In the genomic region with DNA sequence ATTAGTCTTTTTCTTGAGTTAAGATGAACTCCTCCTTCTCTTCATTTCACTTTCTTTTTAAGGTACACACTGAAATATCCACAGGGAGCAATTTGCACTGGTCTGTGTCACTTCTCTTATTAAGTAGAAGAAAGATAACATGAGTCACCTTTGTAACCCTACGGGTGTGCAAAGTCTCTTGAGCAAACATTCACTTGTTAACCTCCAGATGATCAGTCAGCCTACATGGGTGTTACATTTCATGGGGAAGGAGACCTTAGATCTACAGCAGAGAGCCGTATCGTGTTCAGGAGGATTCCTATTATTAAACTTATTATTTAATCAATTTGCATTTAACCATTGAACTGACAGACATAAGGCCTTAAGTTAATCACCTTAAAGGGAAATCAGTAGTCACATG, we compare ENCODE assay signal across 14 cellular contexts. TPM values are rescaled to one million over a fixed set of nuclear protein-coding genes. Genes with fewer than 3 reads are reported as not detected.
DNase-seq lines count a peak whose midpoint lies in the region; ATAC-seq, FAIRE-seq and TF ChIP-seq lines count a peak whose summit lies in the region.
"Had no signal": no experiment of that assay in that cellular context is flagged by ENCODE, and none has a peak within 500 bp of the region (broad histone marks: within the 10 kb centered on the region; RNA-seq: fewer than 3 reads in every experiment).

No MANE protein-coding gene starts in this region.

- peak; percentile 64 for FAIRE-seq in small intestine (lab: Jason Lieb, UNC)

- H3K9me3 Mint-ChIP-seq in activated CD4-positive, alpha-beta T cell treated with anti-CD3 and anti-CD28 coated beads for 36 hours (ENCODE audit: low read depth), result no peaks in the 10 kb centered on the region
- peaks cover 2% of the 10 kb centered on the region for H3K9me3 Mint-ChIP-seq in glutamatergic neuron (ENCODE audit: unreplicated experiment)

- H3F3A ChIP-seq in PC-9 (ENCODE audit: insufficient read depth, low read depth), result peaks cover 16% of the 10 kb centered on the region

- H3K27ac Mint-ChIP-seq in activated CD4-positive, alpha-beta T cell treated with anti-CD3 and anti-CD28 coated beads for 36 hours, result peak overlapping the region; percentile 20
- no peak overlapping the region for H3K27ac Mint-ChIP-seq in glutamatergic neuron (ENCODE audit: unreplicated experiment)

- DNase-seq in activated CD4-positive, alpha-beta T cell treated with anti-CD3 and anti-CD28 coated beads for 36 hours, result no peak
- DNase-seq in activated CD4-positive, alpha-beta T cell treated with anti-CD3 and anti-CD28 coated beads for 4 hours, result no peak
- DNase-seq in PC-9 (peak in 1 of 2 experiments; percentile 66), glomerular visceral epithelial cell (ENCODE audit: extremely low spot score) (peak; percentile 16), small intestine (peak; percentile 94), NCI-H1048 (lab: John Stamatoyannopoulos, UW) (no peak), glutamatergic neuron (no peak), DMS 273 (lab: John Stamatoyannopoulos, UW; ENCODE audit: unreplicated experiment) (no peak)
- DNase-seq: central memory CD4-positive, alpha-beta T cell; EL; islet precursor cell; NCI-H1436; stimulated activated CD4-positive, alpha-beta T cell treated with anti-CD3 and anti-CD28 coated beads, Interleukin-4, amount 100 ng/mL, for 1 hour had no signal

- H3K27ac ChIP-seq in PC-9 (peak overlapping the region; percentile 24; the same call in 1 of the 2 replicates), small intestine (ENCODE audit: low read depth in 1 of 2, low read length in 1 of 2) (peak overlapping the region in 1 of 2 donors; percentile 84)
- H3K27ac ChIP-seq: HL-60 had no signal

- H3K36me3 ChIP-seq in PC-9 (ENCODE audit: low read depth) (peaks cover 61% of the 10 kb centered on the region), small intestine (ENCODE audit: control insufficient read depth in 2 of 2, insufficient read depth in 2 of 2, low read length in 2 of 2) (peaks cover 0 to 19% of the 10 kb centered on the region in 2 donors)

- H3K27me3 Mint-ChIP-seq in activated CD4-positive, alpha-beta T cell treated with anti-CD3 and anti-CD28 coated beads for 36 hours, result no peaks in the 10 kb centered on the region
- no peaks in the 10 kb centered on the region for H3K27me3 Mint-ChIP-seq in glutamatergic neuron (ENCODE audit: unreplicated experiment)

- TF ChIP-seq CTCF in PC-9 (conservative IDR thresholded peaks at IDR 0.05) (no peak), glutamatergic neuron (IDR thresholded peaks at IDR 0.05; ENCODE audit: partially characterized antibody, unreplicated experiment) (no peak)

- H3K4me2 ChIP-seq in PC-9, result peak overlapping the region; percentile 57

- ATAC-seq in activated CD4-positive, alpha-beta T cell treated with anti-CD3 and anti-CD28 coated beads for 36 hours, result no peak

- no peak overlapping the region for H3K4me3 Mint-ChIP-seq in activated CD4-positive, alpha-beta T cell treated with anti-CD3 and anti-CD28 coated beads for 36 hours
- no peak overlapping the region for H3K4me3 Mint-ChIP-seq in glutamatergic neuron (ENCODE audit: unreplicated experiment)

- H3K27me3 ChIP-seq in PC-9 (ENCODE audit: insufficient read depth, low read depth) (no peaks in the 10 kb centered on the region), small intestine (ENCODE audit: control insufficient read depth in 2 of 2, insufficient read depth in 2 of 2, low read length in 2 of 2) (no peaks in the 10 kb centered on the region)

- CTCF ChIA-PET in activated CD4-positive, alpha-beta T cell treated with anti-CD3 and anti-CD28 coated beads for 36 hours (lab: Charles Lee), result interaction anchor here (0.7 to 1.1 kb wide), 3 partner anchors 12 to 18 kb away, joined by 3 to 4 read pairs (median 3); no protein-coding TSS in a partner anchor
- CTCF ChIA-PET in PC-9 (lab: Charles Lee), result no interaction called here

- no peak overlapping the region for H2AFZ ChIP-seq in PC-9

- intact Hi-C loops in activated CD4-positive, alpha-beta T cell treated with anti-CD3 and anti-CD28 coated beads for 36 hours (cut with DNase I, micrococcal nuclease), result no loop called here
- intact Hi-C loops in PC-9 (cut with micrococcal nuclease; ENCODE audit: unreplicated experiment), result no loop called here

- peaks cover 87% of the 10 kb centered on the region for H3K79me2 ChIP-seq in PC-9 (ENCODE audit: low read depth)

- BruUV-seq in PC-9 (replicated peaks; lab: Mats Ljungman, UMichigan), result no TSS peak

- H3K4me1 ChIP-seq in PC-9 (replicated peaks; ENCODE audit: insufficient read depth), result peaks cover 60% of the 10 kb centered on the region
- peaks cover 3 to 13% of the 10 kb centered on the region in 2 donors for H3K4me1 ChIP-seq in small intestine (ENCODE audit: control insufficient read depth in 2 of 2, insufficient read depth in 1 of 2, low read depth in 1 of 2, low read length in 1 of 2)

- 14 to 55% (median 39%) methylated on average over 3 of the region's 3 CpGs for WGBS in small intestine, 3 donors

- POLR2A ChIA-PET in activated CD4-positive, alpha-beta T cell treated with anti-CD3 and anti-CD28 coated beads for 36 hours (lab: Charles Lee), result interaction anchor here (0.6 kb wide), 1 partner anchor 223 kb away, joined by 5 read pairs; no protein-coding TSS in a partner anchor
- POLR2A ChIA-PET in PC-9 (lab: Charles Lee; ENCODE audit: unreplicated experiment), result interaction anchor here (0.6 kb wide), 1 partner anchor 827 kb away, joined by 3 read pairs; no protein-coding TSS in a partner anchor

- H3K9me2 ChIP-seq in PC-9 (ENCODE audit: insufficient read depth), result no peaks in the 10 kb centered on the region

- peaks cover 71% of the 10 kb centered on the region for H3K36me3 Mint-ChIP-seq in activated CD4-positive, alpha-beta T cell treated with anti-CD3 and anti-CD28 coated beads for 36 hours (ENCODE audit: low read depth)
- no peaks in the 10 kb centered on the region for H3K36me3 Mint-ChIP-seq in glutamatergic neuron (ENCODE audit: unreplicated experiment)

- H4K20me1 ChIP-seq in PC-9 (ENCODE audit: insufficient read depth), result peaks cover 4% of the 10 kb centered on the region; the same call in 1 of the 2 replicates

- H3K9me3 ChIP-seq in PC-9 (ENCODE audit: insufficient read depth, low read depth) (no peaks in the 10 kb centered on the region), small intestine (ENCODE audit: control insufficient read depth, low read depth) (no peaks in the 10 kb centered on the region)

- H3K4me3 ChIP-seq in PC-9 (peak overlapping the region; percentile 9; the same call in 1 of the 2 replicates), small intestine (ENCODE audit: low read depth in 1 of 2, low read length in 2 of 2) (peak overlapping the region in 1 of 2 donors; percentile 24)

- H3K4me1 Mint-ChIP-seq in activated CD4-positive, alpha-beta T cell treated with anti-CD3 and anti-CD28 coated beads for 36 hours, result peaks cover 70% of the 10 kb centered on the region
- peaks cover 9% of the 10 kb centered on the region for H3K4me1 Mint-ChIP-seq in glutamatergic neuron (ENCODE audit: low read depth, unreplicated experiment)

RNA-seq across cellular contexts. Expression of gene ZNF507, which starts 5.1 kb away (rescaled TPM):
- total RNA-seq in activated CD4-positive, alpha-beta T cell treated with anti-CD3 and anti-CD28 coated beads for 36 hours, result 10 to 100 TPM; 25.2 to 27.6 TPM
- 20.8 and 26.5 TPM in 2 replicates for total RNA-seq in PC-9 (2021)
- polyA plus RNA-seq in small intestine, result 1 to 10 TPM; 3.2 to 6.1 (median 4.9) TPM
- 24.7 TPM for total RNA-seq in glutamatergic neuron (ENCODE audit: unreplicated experiment)

RNA-seq across cellular contexts. Expression of gene DPY19L3, which starts 55.1 kb away (rescaled TPM):
- 10 to 100 TPM; 14.3 to 14.6 TPM for total RNA-seq in activated CD4-positive, alpha-beta T cell treated with anti-CD3 and anti-CD28 coated beads for 36 hours
- total RNA-seq in PC-9 (2021), result 22.3 and 29.0 TPM in 2 replicates
- 1 to 10 TPM; 2.7 to 4.1 (median 3.1) TPM for polyA plus RNA-seq in small intestine
- 51.1 TPM for total RNA-seq in glutamatergic neuron (ENCODE audit: unreplicated experiment)

Comparison
In these comparisons a context has a peak if more than half of its experiments do, and no peak if none do; other contexts are left out.
1. DNase-seq: peak in glomerular visceral epithelial cell (single experiment) and small intestine (single experiment); none in activated CD4-positive, alpha-beta T cell treated with anti-CD3 and anti-CD28 coated beads for 36 hours (single experiment), activated CD4-positive, alpha-beta T cell treated with anti-CD3 and anti-CD28 coated beads for 4 hours (0 of 2), NCI-H1048 (single experiment), glutamatergic neuron (single experiment) and DMS 273 (single experiment).